ENCODE assay signal across 12 cellular contexts in genomic region chr7:142481548-142481947, GRCh38.
DNase-seq lines count a peak whose midpoint lies in the region; ATAC-seq and TF ChIP-seq lines count a peak whose summit lies in the region.
"Had no signal": no experiment of that assay in that cellular context is flagged by ENCODE, and none has a peak within 500 bp of the region (broad histone marks: within the 10 kb centered on the region; RNA-seq: fewer than 3 reads in every experiment).

No MANE protein-coding gene starts in this region.

- ATAC-seq in GM23338 = peak; percentile 46
- ATAC-seq in WTC11 = peak; percentile 32
- ATAC-seq in aorta (ENCODE audit: low FRiP score) = no peak
- no peak for ATAC-seq in GM21786 (IDR thresholded peaks at IDR 0.05; ENCODE audit: unreplicated experiment)

- H3K4me1 Mint-ChIP-seq in GM23338 (peaks cover 11% of the 10 kb centered on the region), WTC11 (peaks cover 11% of the 10 kb centered on the region)

- no peaks in the 10 kb centered on the region for H3F3A ChIP-seq in GM23338 (replicated peaks; ENCODE audit: low read depth)

- POLR2A ChIA-PET in WTC11 (lab: Charles Lee) = no interaction called here

- no peaks in the 10 kb centered on the region for H4K20me1 ChIP-seq in GM23338 (replicated peaks; ENCODE audit: insufficient read depth)

- no peaks in the 10 kb centered on the region for H3K36me3 ChIP-seq in GM23338 (ENCODE audit: insufficient read depth)
- H3K36me3 ChIP-seq in aorta (ENCODE audit: control insufficient read depth in 1 of 2, insufficient read depth in 2 of 2, low read length in 1 of 2) = no peaks in the 10 kb centered on the region
- H3K36me3 ChIP-seq: HAP-1, upper lobe of left lung had no signal

- no peak overlapping the region for H3K4me2 ChIP-seq in GM23338

- no peak overlapping the region for H3K4me3 Mint-ChIP-seq in GM23338
- H3K4me3 Mint-ChIP-seq in WTC11 = no peak overlapping the region

- H3K9me3 Mint-ChIP-seq in GM23338 (no peaks in the 10 kb centered on the region), WTC11 (peaks cover 4% of the 10 kb centered on the region)

- 66 to 77% methylated on average over 2 of the region's 2 CpGs for WGBS in aorta, 2 donors

- H3K27me3 Mint-ChIP-seq in GM23338 (ENCODE audit: insufficient read depth, low read depth, poor library complexity) = peaks cover 2% of the 10 kb centered on the region
- peaks cover 8% of the 10 kb centered on the region for H3K27me3 Mint-ChIP-seq in WTC11 (ENCODE audit: low read depth)

- H3K9me3 ChIP-seq in aorta (ENCODE audit: control insufficient read depth, low read length) = no peaks in the 10 kb centered on the region
- H3K9me3 ChIP-seq: HAP-1, upper lobe of left lung had no signal

- H3K27me3 ChIP-seq in GM23338 (ENCODE audit: insufficient read depth) (no peaks in the 10 kb centered on the region), aorta (ENCODE audit: control insufficient read depth in 1 of 2, insufficient read depth in 2 of 2, low read length in 1 of 2) (no peaks in the 10 kb centered on the region)
- H3K27me3 ChIP-seq: upper lobe of left lung had no signal

- no peak overlapping the region for H3K27ac ChIP-seq in C4-2B
- H3K27ac ChIP-seq in GM23338 (ENCODE audit: low read depth) = no peak overlapping the region
- H3K27ac ChIP-seq in aorta (ENCODE audit: low read depth in 1 of 2, low read length in 2 of 2) = no peak overlapping the region

- TF ChIP-seq CTCF in C4-2B (conservative IDR thresholded peaks at IDR 0.05) (0 out of 2 replicates have a peak, but pooled peaks have one; percentile 7), GM23338 (conservative IDR thresholded peaks at IDR 0.05; ENCODE audit: low read depth in 2 of 2) (peak; percentile 9 to 50; a peak in 3 of 4 replicates), WTC11 (IDR thresholded peaks at IDR 0.05) (no peak)

- DNase-seq in GM23338 (ENCODE audit: low spot score) = peak; percentile 38
- no peak for DNase-seq in WTC11 (ENCODE audit: low spot score)
- peak; percentile 15 for DNase-seq in iPS-NIHi7 (ENCODE audit: extremely low spot score)
- no peak for DNase-seq in aorta
- no peak for DNase-seq in retina
- no peak for DNase-seq in NCI-H2081 treated with DMSO at 0.1 percent for 48 hours (lab: John Stamatoyannopoulos, UW)
- DNase-seq: NCI-H510A treated with DMSO at 0.1 percent for 48 hours, upper lobe of left lung had no signal

- no peak overlapping the region for H3K27ac Mint-ChIP-seq in GM23338
- H3K27ac Mint-ChIP-seq in WTC11 = no peak overlapping the region

- intact Hi-C loops in aorta (cut with DNase I) = no loop called here

- H3K36me3 Mint-ChIP-seq in GM23338 (ENCODE audit: low read depth) (no peaks in the 10 kb centered on the region), WTC11 (no peaks in the 10 kb centered on the region)

- CTCF ChIA-PET in WTC11 (lab: Charles Lee) = interaction anchor here (0.7 to 7.0 kb wide), 21 partner anchors 9 to 1822 kb away, joined by 3 to 64 read pairs (median 4); no protein-coding TSS in a partner anchor

- H3K4me3 ChIP-seq in GM23338 (no peak overlapping the region), aorta (ENCODE audit: low read length in 2 of 2) (no peak overlapping the region)
- H3K4me3 ChIP-seq: HAP-1, lung, upper lobe of left lung had no signal

- H3K79me2 ChIP-seq in GM23338 (replicated peaks; ENCODE audit: insufficient read depth) = no peaks in the 10 kb centered on the region

- no peaks in the 10 kb centered on the region for H3K4me1 ChIP-seq in GM23338 (ENCODE audit: insufficient read depth)
- no peaks in the 10 kb centered on the region for H3K4me1 ChIP-seq in aorta (ENCODE audit: control insufficient read depth in 1 of 2, insufficient read depth in 2 of 2, low read length in 2 of 2)
- H3K4me1 ChIP-seq: HAP-1 had no signal

- H3K9me2 ChIP-seq in GM23338 (ENCODE audit: insufficient read depth) = no peaks in the 10 kb centered on the region

- no peak overlapping the region for H2AFZ ChIP-seq in GM23338

TF ChIP-seq in GM23338, 12 proteins besides CTCF, POLR2A, EP300 and RAD21:
- TF ChIP-seq NANOG (IDR thresholded peaks at IDR 0.05; ENCODE audit: borderline replicate concordance) = no peak

TF ChIP-seq in WTC11, 78 proteins besides CTCF, POLR2A, EP300 and RAD21:
- no peak for TF ChIP-seq ZSCAN18 (CRISPR knock-in tag; IDR thresholded peaks at IDR 0.05)
- TF ChIP-seq PRDM15 (CRISPR knock-in tag; IDR thresholded peaks at IDR 0.05) = no peak
- no peak for TF ChIP-seq ZNF121 (CRISPR knock-in tag; IDR thresholded peaks at IDR 0.05)
- TF ChIP-seq MXD4 (CRISPR knock-in tag; IDR thresholded peaks at IDR 0.05; ENCODE audit: borderline replicate concordance) = no peak
- TF ChIP-seq ZBTB21 (CRISPR knock-in tag; IDR thresholded peaks at IDR 0.05; ENCODE audit: borderline replicate concordance) = no peak
- TF ChIP-seq, protein P1, sequence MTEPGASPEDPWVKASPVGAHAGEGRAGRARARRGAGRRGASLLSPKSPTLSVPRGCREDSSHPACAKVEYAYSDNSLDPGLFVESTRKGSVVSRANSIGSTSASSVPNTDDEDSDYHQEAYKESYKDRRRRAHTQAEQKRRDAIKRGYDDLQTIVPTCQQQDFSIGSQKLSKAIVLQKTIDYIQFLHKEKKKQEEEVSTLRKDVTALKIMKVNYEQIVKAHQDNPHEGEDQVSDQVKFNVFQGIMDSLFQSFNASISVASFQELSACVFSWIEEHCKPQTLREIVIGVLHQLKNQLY (CRISPR knock-in tag; IDR thresholded peaks at IDR 0.05) = no peak

Comparison
In these comparisons a context has a peak if more than half of its experiments do, and no peak if none do; other contexts are left out.
1. ATAC-seq: peak in GM23338 (single experiment) and WTC11 (single experiment); none in aorta (single experiment) and GM21786 (single experiment).
2. DNase-seq: peak in GM23338 (single experiment) and iPS-NIHi7 (single experiment); none in WTC11 (single experiment), aorta (0 of 2), retina (single experiment) and NCI-H2081 treated with DMSO at 0.1 percent for 48 hours (single experiment).